Comparison of ENCODE assay signal across 2 cellular contexts in genomic region chr9:122975196-122975595, GRCh38.
TF ChIP-seq lines count a peak whose summit lies in the region.

No MANE protein-coding gene starts in this region.

TF ChIP-seq in liver, 16 proteins besides CTCF, POLR2A, EP300 and RAD21:
- TF ChIP-seq EGR1 (IDR thresholded peaks at IDR 0.05; ENCODE audit: low read depth in 2 of 2): no peak
- no peak for TF ChIP-seq HNF4G (IDR thresholded peaks at IDR 0.05)
- TF ChIP-seq YY1 (IDR thresholded peaks at IDR 0.05): no peak
- TF ChIP-seq NR2F2 (IDR thresholded peaks at IDR 0.05): no peak
- no peak for TF ChIP-seq FOXA2 (IDR thresholded peaks at IDR 0.05)
- TF ChIP-seq GABPA (IDR thresholded peaks at IDR 0.05 in 1 of 2, conservative IDR thresholded peaks at IDR 0.05 in 1 of 2): no peak
- TF ChIP-seq SP1 (IDR thresholded peaks at IDR 0.05): peak; percentile 59
- no peak for TF ChIP-seq REST (IDR thresholded peaks at IDR 0.05)

TF ChIP-seq in HepG2, 621 proteins besides CTCF, POLR2A, EP300 and RAD21:
- TF ChIP-seq ZBTB40 (IDR thresholded peaks at IDR 0.05): no peak
- no peak for TF ChIP-seq ZBTB40 (CRISPR knock-in tag; IDR thresholded peaks at IDR 0.05)
- no peak for TF ChIP-seq ZNF577 (CRISPR knock-in tag; IDR thresholded peaks at IDR 0.05; ENCODE audit: borderline replicate concordance, low read depth)
- TF ChIP-seq ZNF850 (CRISPR knock-in tag; conservative IDR thresholded peaks at IDR 0.05): no peak
- TF ChIP-seq TOE1 (CRISPR knock-in tag; IDR thresholded peaks at IDR 0.05): no peak
- no peak for TF ChIP-seq ZNF672 (CRISPR knock-in tag; IDR thresholded peaks at IDR 0.05)
- TF ChIP-seq TAF15 (IDR thresholded peaks at IDR 0.05; ENCODE audit: low read depth, low read length, poor library complexity, severe bottlenecking): no peak
